ENCODE assay signal across 38 cellular contexts in the genomic region with DNA sequence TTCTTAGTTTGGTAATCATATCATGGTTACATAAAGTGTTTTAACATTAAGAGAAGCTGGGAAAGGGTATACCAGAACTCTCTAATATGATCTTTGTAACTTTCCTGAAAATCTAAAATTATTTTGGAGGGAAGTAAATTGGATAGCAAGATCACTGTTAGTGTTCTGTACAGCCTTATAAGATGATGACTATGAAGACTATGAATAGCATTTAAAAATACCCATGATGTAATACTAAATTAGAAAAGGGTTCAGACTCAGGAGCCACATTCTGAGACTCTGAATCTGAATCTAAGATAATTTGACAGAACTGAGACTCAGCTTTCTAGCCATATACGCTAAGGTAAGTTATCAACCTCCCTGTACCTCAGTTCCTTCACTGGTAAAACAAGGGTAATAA.
"Had no signal": no experiment of that assay in that cellular context is flagged by ENCODE, and none has a peak within 500 bp of the region (broad histone marks: within the 10 kb centered on the region; RNA-seq: fewer than 3 reads in every experiment).

No MANE protein-coding gene starts in this region.

- H3K36me3 ChIP-seq: ascending aorta, cardiac muscle cell had no signal

- H3K4me3 Mint-ChIP-seq: activated CD4-positive, alpha-beta memory T cell treated with anti-CD3 and anti-CD28 coated beads, Interleukin-2, amount 10 ng/mL, durations not matched to agents 7 days and 5 days; activated CD4-positive, alpha-beta T cell treated with anti-CD3 and anti-CD28 coated beads for 36 hours; activated CD4-positive, alpha-beta T cell treated with anti-CD3 and anti-CD28 coated beads, Interleukin-2, amount 10 ng/mL, durations not matched to agents 7 days and 5 days; activated CD8-positive, alpha-beta memory T cell treated with anti-CD3 and anti-CD28 coated beads, Interleukin-2, amount 10 ng/mL, durations not matched to agents 7 days and 5 days; activated CD8-positive, alpha-beta T cell treated with anti-CD3 and anti-CD28 coated beads, Interleukin-2, amount 10 ng/mL, durations not matched to agents 7 days and 5 days; activated naive CD4-positive, alpha-beta T cell treated with anti-CD3 and anti-CD28 coated beads, Interleukin-2, amount 10 ng/mL, durations not matched to agents 7 days and 5 days; activated naive CD4-positive, alpha-beta T cell treated with anti-CD3 and anti-CD28 coated beads, Interleukin-2, amount 50 U/mL, for 24 hours; activated naive CD8-positive, alpha-beta T cell; activated naive CD8-positive, alpha-beta T cell treated with anti-CD3 and anti-CD28 coated beads, Interleukin-2, amount 10 ng/mL, durations not matched to agents 7 days and 5 days; activated naive CD8-positive, alpha-beta T cell treated with anti-CD3 and anti-CD28 coated beads, Interleukin-2, amount 50 U/mL, for 24 hours; activated T-cell treated with anti-CD3 and anti-CD28 coated beads, Interleukin-2, amount 50 U/mL, for 24 hours; brain; central memory CD8-positive, alpha-beta T cell; T-helper 1 cell treated with Interleukin-12 subunit alpha and Interleukin-12 subunit beta and Interleukin-4 antibody, amounts not matched to agents 30 μg/mL and 1 μg/mL, for 36 hours; T-helper 2 cell treated with Interferon-gamma antibody and Interleukin-4, amounts not matched to agents 5 μg/mL and 100 μg/mL, for 36 hours had no signal

- H3K27ac Mint-ChIP-seq: activated CD4-positive, alpha-beta memory T cell treated with anti-CD3 and anti-CD28 coated beads, Interleukin-2, amount 10 ng/mL, durations not matched to agents 7 days and 5 days; activated CD4-positive, alpha-beta T cell treated with anti-CD3 and anti-CD28 coated beads for 36 hours; activated CD4-positive, alpha-beta T cell treated with anti-CD3 and anti-CD28 coated beads, Interleukin-2, amount 10 ng/mL, durations not matched to agents 7 days and 5 days; activated CD8-positive, alpha-beta memory T cell treated with anti-CD3 and anti-CD28 coated beads, Interleukin-2, amount 10 ng/mL, durations not matched to agents 7 days and 5 days; activated CD8-positive, alpha-beta T cell treated with anti-CD3 and anti-CD28 coated beads, Interleukin-2, amount 10 ng/mL, durations not matched to agents 7 days and 5 days; activated naive CD4-positive, alpha-beta T cell treated with anti-CD3 and anti-CD28 coated beads, Interleukin-2, amount 10 ng/mL, durations not matched to agents 7 days and 5 days; activated naive CD4-positive, alpha-beta T cell treated with anti-CD3 and anti-CD28 coated beads, Interleukin-2, amount 50 U/mL, for 24 hours; activated naive CD8-positive, alpha-beta T cell; activated naive CD8-positive, alpha-beta T cell treated with anti-CD3 and anti-CD28 coated beads, Interleukin-2, amount 10 ng/mL, durations not matched to agents 7 days and 5 days; activated naive CD8-positive, alpha-beta T cell treated with anti-CD3 and anti-CD28 coated beads, Interleukin-2, amount 50 U/mL, for 24 hours; activated T-cell treated with anti-CD3 and anti-CD28 coated beads, Interleukin-2, amount 50 U/mL, for 24 hours; activated T-helper 2 cell treated with anti-CD3 and anti-CD28 coated beads, Interferon-gamma antibody, Interleukin-2, Interleukin-4, amounts not matched to agents 10 μg/mL and 5 μg/mL and 100 μg/mL, durations not matched to agents 14 hours and 24 hours and 36 hours; T-helper 1 cell treated with Interleukin-12 subunit alpha and Interleukin-12 subunit beta and Interleukin-4 antibody, amounts not matched to agents 30 μg/mL and 1 μg/mL, for 36 hours; T-helper 2 cell treated with Interferon-gamma antibody and Interleukin-4, amounts not matched to agents 5 μg/mL and 100 μg/mL, for 36 hours had no signal

- H3K4me1 Mint-ChIP-seq: activated CD4-positive, alpha-beta memory T cell treated with anti-CD3 and anti-CD28 coated beads, Interleukin-2, amount 10 ng/mL, durations not matched to agents 7 days and 5 days; activated CD4-positive, alpha-beta T cell treated with anti-CD3 and anti-CD28 coated beads for 36 hours; activated CD4-positive, alpha-beta T cell treated with anti-CD3 and anti-CD28 coated beads, Interleukin-2, amount 10 ng/mL, durations not matched to agents 7 days and 5 days; activated CD8-positive, alpha-beta memory T cell treated with anti-CD3 and anti-CD28 coated beads, Interleukin-2, amount 10 ng/mL, durations not matched to agents 7 days and 5 days; activated naive CD4-positive, alpha-beta T cell treated with anti-CD3 and anti-CD28 coated beads, Interleukin-2, amount 10 ng/mL, durations not matched to agents 7 days and 5 days; activated naive CD4-positive, alpha-beta T cell treated with anti-CD3 and anti-CD28 coated beads, Interleukin-2, amount 50 U/mL, for 24 hours; activated naive CD8-positive, alpha-beta T cell treated with anti-CD3 and anti-CD28 coated beads, Interleukin-2, amount 10 ng/mL, durations not matched to agents 7 days and 5 days; activated naive CD8-positive, alpha-beta T cell treated with anti-CD3 and anti-CD28 coated beads, Interleukin-2, amount 50 U/mL, for 24 hours; central memory CD8-positive, alpha-beta T cell had no signal

- ATAC-seq: activated CD4-positive, alpha-beta T cell treated with anti-CD3 and anti-CD28 coated beads for 36 hours; activated CD4-positive, CD25-positive, alpha-beta regulatory T cell treated with anti-CD3 and anti-CD28 coated beads, Interleukin-2, amount 50 U/mL, for 24 hours; activated CD8-positive, alpha-beta memory T cell treated with anti-CD3 and anti-CD28 coated beads, Interleukin-2, amount 10 ng/mL, durations not matched to agents 7 days and 5 days; activated CD8-positive, alpha-beta T cell treated with anti-CD3 and anti-CD28 coated beads, Interleukin-2, amount 10 ng/mL, durations not matched to agents 7 days and 5 days; activated naive CD8-positive, alpha-beta T cell treated with anti-CD3 and anti-CD28 coated beads, Interleukin-2, amount 50 U/mL, for 24 hours had no signal

- H3K27me3 ChIP-seq: ascending aorta, cardiac muscle cell had no signal

- DNase-seq: activated CD4-positive, alpha-beta memory T cell treated with anti-CD3 and anti-CD28 coated beads, Interleukin-2, amount 10 ng/mL, durations not matched to agents 7 days and 5 days; activated CD4-positive, alpha-beta T cell treated with anti-CD3 and anti-CD28 coated beads for 1 hour; activated CD4-positive, alpha-beta T cell treated with anti-CD3 and anti-CD28 coated beads for 36 hours; activated CD4-positive, alpha-beta T cell treated with anti-CD3 and anti-CD28 coated beads for 48 hours; activated CD4-positive, alpha-beta T cell treated with anti-CD3 and anti-CD28 coated beads, Interleukin-2, amount 10 ng/mL, durations not matched to agents 7 days and 5 days; activated CD4-positive, alpha-beta T cell treated with anti-CD3 and anti-CD28 coated beads, Interleukin-2, amount 50 U/mL, for 48 hours; activated CD4-positive, CD25-positive, alpha-beta regulatory T cell; activated CD8-positive, alpha-beta memory T cell treated with anti-CD3 and anti-CD28 coated beads for 24 hours; activated CD8-positive, alpha-beta memory T cell treated with anti-CD3 and anti-CD28 coated beads, Interleukin-2, amount 10 ng/mL, durations not matched to agents 7 days and 5 days; activated CD8-positive, alpha-beta memory T cell treated with anti-CD3 and anti-CD28 coated beads, Interleukin-2, amount 50 U/mL, for 48 hours; activated CD8-positive, alpha-beta T cell treated with anti-CD3 and anti-CD28 coated beads, Interleukin-2, amount 10 ng/mL, durations not matched to agents 7 days and 5 days; activated effector memory CD4-positive, alpha-beta T cell treated with Interleukin-2 at 50 U/mL for 16 hours; activated gamma-delta T cell; activated naive CD4-positive, alpha-beta T cell treated with anti-CD3 and anti-CD28 coated beads, Interleukin-2, amount 10 ng/mL, durations not matched to agents 7 days and 5 days; activated naive CD4-positive, alpha-beta T cell treated with Interleukin-2 at 50 U/mL for 16 hours; activated naive CD8-positive, alpha-beta T cell treated with anti-CD3 and anti-CD28 coated beads, Interleukin-2, amount 10 ng/mL, durations not matched to agents 7 days and 5 days; activated naive CD8-positive, alpha-beta T cell treated with anti-CD3 and anti-CD28 coated beads, Interleukin-2, amount 50 U/mL, for 24 hours; activated T-cell treated with anti-CD3 and anti-CD28 coated beads, Interleukin-2, amount 50 U/mL, for 24 hours; activated T-cell treated with anti-CD3 and anti-CD28 coated beads, Interleukin-2, amount 50 U/mL, for 48 hours; amygdala; anterior cingulate cortex; caudate nucleus; cerebellar nuclear complex; T-helper 1 cell; T-helper 2 cell; T-helper 9 cell had no signal

- H3K27me3 Mint-ChIP-seq: activated CD4-positive, alpha-beta memory T cell treated with anti-CD3 and anti-CD28 coated beads, Interleukin-2, amount 10 ng/mL, durations not matched to agents 7 days and 5 days; activated CD4-positive, alpha-beta T cell treated with anti-CD3 and anti-CD28 coated beads for 36 hours; activated CD4-positive, alpha-beta T cell treated with anti-CD3 and anti-CD28 coated beads, Interleukin-2, amount 10 ng/mL, durations not matched to agents 7 days and 5 days; activated CD8-positive, alpha-beta memory T cell treated with anti-CD3 and anti-CD28 coated beads, Interleukin-2, amount 10 ng/mL, durations not matched to agents 7 days and 5 days; activated naive CD4-positive, alpha-beta T cell treated with anti-CD3 and anti-CD28 coated beads, Interleukin-2, amount 10 ng/mL, durations not matched to agents 7 days and 5 days; activated naive CD4-positive, alpha-beta T cell treated with anti-CD3 and anti-CD28 coated beads, Interleukin-2, amount 50 U/mL, for 24 hours; activated naive CD8-positive, alpha-beta T cell; activated naive CD8-positive, alpha-beta T cell treated with anti-CD3 and anti-CD28 coated beads, Interleukin-2, amount 10 ng/mL, durations not matched to agents 7 days and 5 days; activated naive CD8-positive, alpha-beta T cell treated with anti-CD3 and anti-CD28 coated beads, Interleukin-2, amount 50 U/mL, for 24 hours; activated T-cell treated with anti-CD3 and anti-CD28 coated beads, Interleukin-2, amount 50 U/mL, for 24 hours; brain; central memory CD8-positive, alpha-beta T cell had no signal

- H3K4me1 ChIP-seq: ascending aorta had no signal

- H3K9me3 ChIP-seq: ascending aorta had no signal

- H3K4me3 ChIP-seq: ascending aorta, cardiac muscle cell had no signal

- FAIRE-seq: bronchial epithelial cell, TTC549 had no signal

- H3K9me3 Mint-ChIP-seq: activated CD4-positive, alpha-beta memory T cell treated with anti-CD3 and anti-CD28 coated beads, Interleukin-2, amount 10 ng/mL, durations not matched to agents 7 days and 5 days; activated CD4-positive, alpha-beta T cell treated with anti-CD3 and anti-CD28 coated beads, Interleukin-2, amount 10 ng/mL, durations not matched to agents 7 days and 5 days; activated naive CD4-positive, alpha-beta T cell treated with anti-CD3 and anti-CD28 coated beads, Interleukin-2, amount 10 ng/mL, durations not matched to agents 7 days and 5 days; activated naive CD4-positive, alpha-beta T cell treated with anti-CD3 and anti-CD28 coated beads, Interleukin-2, amount 50 U/mL, for 24 hours; activated naive CD8-positive, alpha-beta T cell treated with anti-CD3 and anti-CD28 coated beads, Interleukin-2, amount 10 ng/mL, durations not matched to agents 7 days and 5 days; activated naive CD8-positive, alpha-beta T cell treated with anti-CD3 and anti-CD28 coated beads, Interleukin-2, amount 50 U/mL, for 24 hours; activated T-cell treated with anti-CD3 and anti-CD28 coated beads, Interleukin-2, amount 50 U/mL, for 24 hours; activated T-helper 2 cell treated with anti-CD3 and anti-CD28 coated beads, Interferon-gamma antibody, Interleukin-2, Interleukin-4, amounts not matched to agents 10 μg/mL and 5 μg/mL and 100 μg/mL, durations not matched to agents 14 hours and 24 hours and 36 hours; brain; central memory CD8-positive, alpha-beta T cell; T-helper 1 cell treated with Interleukin-12 subunit alpha and Interleukin-12 subunit beta and Interleukin-4 antibody, amounts not matched to agents 30 μg/mL and 1 μg/mL, for 36 hours; T-helper 2 cell treated with Interferon-gamma antibody and Interleukin-4, amounts not matched to agents 5 μg/mL and 100 μg/mL, for 36 hours had no signal

- H3K27ac ChIP-seq: ascending aorta, cardiac muscle cell had no signal
